Comparison of ENCODE assay signal across 26 cellular contexts in the genomic region with DNA sequence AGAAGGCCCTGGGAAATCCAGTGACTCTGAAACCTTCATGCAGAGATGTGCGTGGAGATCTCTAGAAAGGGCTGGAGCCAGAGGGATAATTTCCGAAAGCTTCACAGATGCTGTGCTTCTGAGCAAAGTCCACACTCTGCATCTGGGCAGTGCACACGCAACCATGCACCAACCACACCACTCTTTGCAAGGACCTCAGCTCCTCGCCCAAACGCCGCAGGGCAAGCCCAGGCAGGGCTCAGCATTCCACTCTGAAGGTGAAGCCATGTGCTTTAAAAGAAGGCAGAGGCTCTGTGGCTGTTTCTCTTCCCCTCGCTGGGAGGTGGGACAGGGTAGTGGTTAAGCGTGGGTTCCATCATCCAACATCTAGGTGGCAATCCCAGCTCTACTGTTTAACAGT. TPM values are rescaled to one million over a fixed set of nuclear protein-coding genes. Genes with fewer than 3 reads are reported as not detected.
A peak's percentile ranks its signal among the peaks of the same experiment; 100 is the strongest.
DNase-seq lines count a peak whose midpoint lies in the region; ATAC-seq and TF ChIP-seq lines count a peak whose summit lies in the region.
"Had no signal": no experiment of that assay in that cellular context is flagged by ENCODE, and none has a peak within 500 bp of the region (broad histone marks: within the 10 kb centered on the region; RNA-seq: fewer than 3 reads in every experiment).

No MANE protein-coding gene starts in this region.

- DNase-seq in NCI-H510A treated with DMSO at 0.1 percent for 48 hours (lab: John Stamatoyannopoulos, UW) = peak; percentile 9
- DNase-seq in NCI-H510A (lab: John Stamatoyannopoulos, UW) = no peak
- DNase-seq in osteoblast (ENCODE audit: insufficient read length, low spot score, missing footprints) = peak; percentile 46
- no peak for DNase-seq in activated effector memory CD4-positive, alpha-beta T cell treated with Interleukin-2 at 50 U/mL for 16 hours
- no peak for DNase-seq in NCI-H2227 treated with DMSO at 0.1 percent for 48 hours (lab: John Stamatoyannopoulos, UW)
- no peak for DNase-seq in GM10266 (ENCODE audit: extremely low spot score)
- DNase-seq: activated CD4-positive, alpha-beta T cell treated with anti-CD3 and anti-CD28 coated beads, Interleukin-2, amount 50 U/mL, for 1 hour; anterior cingulate cortex; CD4-positive, alpha-beta T cell; central memory CD4-positive, alpha-beta T cell; dorsolateral prefrontal cortex; MM.1S; naive B cell; NCI-H1436; NCI-H2107; NCI-H69; stimulated activated CD4-positive, alpha-beta T cell treated with anti-CD3 and anti-CD28 coated beads, Interleukin-4, amount 100 ng/mL, for 1 hour; T-helper 9 cell; WERI-Rb-1 had no signal

- no peak overlapping the region for H2AFZ ChIP-seq in osteoblast (ENCODE audit: low read length)

- no peaks in the 10 kb centered on the region for H3K79me2 ChIP-seq in osteoblast (ENCODE audit: insufficient read depth, low read length)

- H4K20me1 ChIP-seq in osteoblast (ENCODE audit: insufficient read depth, low read length) = no peaks in the 10 kb centered on the region

- H3K9me3 ChIP-seq in esophagus (ENCODE audit: control insufficient read depth in 2 of 2, insufficient read depth in 1 of 2, low read depth in 1 of 2, low read length in 1 of 2) = no peaks in the 10 kb centered on the region
- no peaks in the 10 kb centered on the region for H3K9me3 ChIP-seq in osteoblast (ENCODE audit: low read depth, low read length)
- H3K9me3 ChIP-seq: ovary, right atrium auricular region, spleen had no signal

- TF ChIP-seq CTCF in osteoblast (IDR thresholded peaks at IDR 0.05; ENCODE audit: extremely low read depth, low read depth, low read length) (no peak), GM10266 (IDR thresholded peaks at IDR 0.05; ENCODE audit: control insufficient read depth, insufficient read depth, low read depth, missing control alignments) (no peak)

- 55 to 63% methylated on average over 8 of the region's 8 CpGs for WGBS in esophagus, 2 donors

- ATAC-seq in GM18502 (IDR thresholded peaks at IDR 0.05; ENCODE audit: poor library complexity, unreplicated experiment) = no peak
- ATAC-seq: left lobe of liver; stimulated activated memory B cell treated with anti-CD40 and anti-IgM and Interleukin-4, amounts not matched to agents 10 μg/mL and 1 μg/mL and 100 μg/mL, for 72 hours had no signal

- H3K4me2 ChIP-seq in osteoblast (ENCODE audit: insufficient read depth, low read length) = no peak overlapping the region

- H3K4me3 ChIP-seq in esophagus (ENCODE audit: low read depth in 1 of 2, low read length in 2 of 2) (no peak overlapping the region), osteoblast (ENCODE audit: insufficient read depth, low read length) (no peak overlapping the region)
- H3K4me3 ChIP-seq: dorsolateral prefrontal cortex, ovary, right atrium auricular region, spleen had no signal

- H3K27ac ChIP-seq in esophagus (ENCODE audit: low read depth in 2 of 2, low read length in 1 of 2) = peak overlapping the region; percentile 54 to 66
- no peak overlapping the region for H3K27ac ChIP-seq in osteoblast (ENCODE audit: low read depth, low read length)
- H3K27ac ChIP-seq: dorsolateral prefrontal cortex, right atrium auricular region, spleen, WERI-Rb-1 had no signal

- no peaks in the 10 kb centered on the region for H3K27me3 ChIP-seq in esophagus (ENCODE audit: control insufficient read depth in 1 of 2, insufficient read depth in 2 of 2, low read length in 2 of 2)
- H3K27me3 ChIP-seq in osteoblast (ENCODE audit: insufficient read depth, low read length) = no peaks in the 10 kb centered on the region
- H3K27me3 ChIP-seq: dorsolateral prefrontal cortex, ovary, right atrium auricular region, spleen had no signal

- H3K36me3 ChIP-seq in esophagus (ENCODE audit: control insufficient read depth in 2 of 2, insufficient read depth in 2 of 2, low read length in 1 of 2) = no peaks in the 10 kb centered on the region
- H3K36me3 ChIP-seq in osteoblast (ENCODE audit: insufficient read depth, low read length) = no peaks in the 10 kb centered on the region
- H3K36me3 ChIP-seq: ovary, right atrium auricular region, spleen, WERI-Rb-1 had no signal

- peaks cover 3 to 24% of the 10 kb centered on the region in 2 donors for H3K4me1 ChIP-seq in esophagus (ENCODE audit: control insufficient read depth in 2 of 2, insufficient read depth in 2 of 2, low read length in 1 of 2)
- peaks cover 56% of the 10 kb centered on the region for H3K4me1 ChIP-seq in osteoblast (ENCODE audit: insufficient read depth, low read length)

RNA-seq across cellular contexts. Expression of gene ASB13, which starts 48.4 kb away (rescaled TPM):
- polyA plus RNA-seq in esophagus = 10 to 100 TPM; 12.2 to 13.9 TPM
- total RNA-seq in osteoblast = 14.8 and 16.2 TPM in 2 replicates

Comparison
In these comparisons a context has a peak if more than half of its experiments do, and no peak if none do; other contexts are left out.
1. DNase-seq: peak in NCI-H510A treated with DMSO at 0.1 percent for 48 hours (single experiment) and osteoblast (single experiment); none in NCI-H510A (single experiment), activated effector memory CD4-positive, alpha-beta T cell treated with Interleukin-2 at 50 U/mL for 16 hours (single experiment), NCI-H2227 treated with DMSO at 0.1 percent for 48 hours (single experiment) and GM10266 (single experiment).